24 cellular contexts compared by ENCODE assay signal in genomic region chr20:11067359-11067758, GRCh38.
A peak's percentile ranks its signal among the peaks of the same experiment; 100 is the strongest.
DNase-seq lines count a peak whose midpoint lies in the region; ATAC-seq and TF ChIP-seq lines count a peak whose summit lies in the region.
"Had no signal": no experiment of that assay in that cellular context is flagged by ENCODE, and none has a peak within 500 bp of the region (broad histone marks: within the 10 kb centered on the region; RNA-seq: fewer than 3 reads in every experiment).

No MANE protein-coding gene starts in this region.

- H4K20me1 ChIP-seq in GM23248 (ENCODE audit: insufficient read depth): no peaks in the 10 kb centered on the region

- H3K79me2 ChIP-seq in GM23248 (ENCODE audit: insufficient read depth): no peaks in the 10 kb centered on the region

- TF ChIP-seq CTCF in fibroblast of mammary gland (conservative IDR thresholded peaks at IDR 0.05; ENCODE audit: control insufficient read depth, insufficient read depth, low read depth, low read length): no peak

- H3K9me2 ChIP-seq in GM23248 (ENCODE audit: insufficient read depth): no peaks in the 10 kb centered on the region

- no peak overlapping the region for H2AFZ ChIP-seq in GM23248

- no peak overlapping the region for H3K4me2 ChIP-seq in GM23248 (ENCODE audit: unreplicated experiment)

- no peaks in the 10 kb centered on the region for H3K9me3 ChIP-seq in GM23248 (ENCODE audit: low read depth)
- H3K9me3 ChIP-seq: BE2C, breast epithelium, MG63, ovary, tibial nerve had no signal

- no peaks in the 10 kb centered on the region for H3K36me3 ChIP-seq in GM23248 (ENCODE audit: low read depth)
- H3K36me3 ChIP-seq: BE2C, breast epithelium, MG63, ovary, tibial nerve had no signal

- 43 to 57% methylated on average over 1 of the region's 1 CpG for WGBS in GM23248 (ENCODE audit: low coverage in 1 of 2, low lambda C conversion rate in 2 of 2, missing lambda C conversion rate in 2 of 2), 2 experiments

- peak; percentile 6 for DNase-seq in GM23248
- peak; percentile 81 for DNase-seq in NCI-H1417 treated with DMSO at 0.1 percent for 48 hours (lab: John Stamatoyannopoulos, UW)
- peak; percentile 68 for DNase-seq in NCI-H69 (lab: John Stamatoyannopoulos, UW)
- DNase-seq in fibroblast of mammary gland (ENCODE audit: low read depth): peak; percentile 6
- DNase-seq in HK-2 (ENCODE audit: unreplicated experiment): no peak
- DNase-seq: ACHN; activated CD4-positive, alpha-beta memory T cell treated with anti-CD3 and anti-CD28 coated beads for 36 hours; activated CD8-positive, alpha-beta memory T cell treated with anti-CD3 and anti-CD28 coated beads, Interleukin-2, amount 50 U/mL, for 48 hours; activated naive CD4-positive, alpha-beta T cell treated with anti-CD3 and anti-CD28 coated beads, Interleukin-2, amount 50 U/mL, for 16 hours; BE2C; effector CD4-positive, alpha-beta T cell; KG1; MG63; NCI-H1694 treated with DMSO at 0.1 percent for 48 hours; NCI-H510A; ovary; stimulated activated CD4-positive, alpha-beta T cell treated with anti-CD3 and anti-CD28 coated beads, Interleukin-2, amount 100 ng/mL, for 24 hours had no signal

- in situ Hi-C loops in GM23248 (cut with MboI): no loop called here

- H3K27ac ChIP-seq in GM23248: no peak overlapping the region
- H3K27ac ChIP-seq: breast epithelium, ovary, tibial nerve had no signal

- H3K4me1 ChIP-seq in GM23248 (ENCODE audit: insufficient read depth): no peaks in the 10 kb centered on the region
- H3K4me1 ChIP-seq: BE2C, breast epithelium, tibial nerve had no signal

- no peaks in the 10 kb centered on the region for H3F3A ChIP-seq in GM23248 (ENCODE audit: insufficient read depth)

- no peak overlapping the region for H3K9ac ChIP-seq in GM23248

- ATAC-seq in GM19328 (IDR thresholded peaks at IDR 0.05; ENCODE audit: unreplicated experiment) (no peak), GM18498 (IDR thresholded peaks at IDR 0.05; ENCODE audit: unreplicated experiment) (no peak)
- ATAC-seq: activated CD4-positive, CD25-positive, alpha-beta regulatory T cell treated with anti-CD3 and anti-CD28 coated beads, Interleukin-2, amount 50 U/mL, for 24 hours; activated T-helper 17 cell treated with anti-CD3 and anti-CD28 coated beads, Interleukin-2, amount 50 U/mL, for 72 hours had no signal

- H3K4me3 ChIP-seq in GM23248: no peak overlapping the region
- no peak overlapping the region for H3K4me3 ChIP-seq in fibroblast of mammary gland (ENCODE audit: control insufficient read depth, low read depth, low read length)
- H3K4me3 ChIP-seq: breast epithelium, lung, MG63, ovary, tibial nerve had no signal

- H3K27me3 ChIP-seq in GM23248 (replicated peaks; ENCODE audit: insufficient read depth): no peaks in the 10 kb centered on the region
- H3K27me3 ChIP-seq: BE2C, breast epithelium, MG63, ovary, tibial nerve had no signal
